Comparison of ENCODE assay signal across 9 cellular contexts in the genomic region with DNA sequence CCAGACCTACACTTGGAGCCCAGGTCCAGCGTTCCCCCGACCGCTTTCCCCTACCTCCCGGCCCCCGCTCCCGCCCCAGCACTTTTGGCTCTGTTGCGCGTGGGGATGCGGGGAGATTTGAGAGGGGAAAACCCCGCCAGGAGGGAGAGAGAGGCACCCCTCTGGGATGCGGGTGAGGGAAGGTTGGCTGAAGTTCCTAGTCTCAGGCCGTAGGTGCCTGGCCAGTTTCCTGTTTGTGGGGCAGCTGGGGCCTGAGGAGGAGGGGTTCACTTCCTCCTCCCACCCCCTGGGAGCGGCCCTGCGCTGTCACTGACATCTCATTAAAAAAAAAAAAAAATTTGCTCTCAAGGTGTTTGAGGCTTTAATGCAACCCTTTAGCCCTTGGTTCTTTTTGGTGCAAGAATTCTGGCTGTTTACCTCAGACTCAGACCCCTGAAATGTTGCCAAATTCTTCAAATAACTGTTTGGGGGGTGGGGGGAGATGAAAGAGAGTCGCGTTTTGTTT. TPM values are rescaled to one million over a fixed set of nuclear protein-coding genes. Genes with fewer than 3 reads are reported as not detected.
DNase-seq lines count a peak whose midpoint lies in the region; TF ChIP-seq lines count a peak whose summit lies in the region.
"Had no signal": no experiment of that assay in that cellular context is flagged by ENCODE, and none has a peak within 500 bp of the region (broad histone marks: within the 10 kb centered on the region; RNA-seq: fewer than 3 reads in every experiment).

No MANE protein-coding gene starts in this region.

- DNase-seq in activated gamma-delta T cell treated with Interleukin-2 at 50 U/mL for 16 hours, result peak; percentile 36
- no peak for DNase-seq in activated gamma-delta T cell (lab: John Stamatoyannopoulos, UW)
- peak; percentile 73 to 81 (median 78) for DNase-seq in immature natural killer cell
- DNase-seq in stomach, result peak; percentile 28
- no peak for DNase-seq in activated CD8-positive, alpha-beta memory T cell treated with anti-CD3 and anti-CD28 coated beads, Interleukin-2, amount 50 U/mL, for 48 hours
- no peak for DNase-seq in kidney glomerular epithelial cell (lab: John Stamatoyannopoulos, UW)

- H3K27ac ChIP-seq in HUES64 (ENCODE audit: low read depth, low read length) (peak overlapping the region; percentile 65; the same call in 1 of the 2 replicates), angular gyrus (ENCODE audit: low read depth, low read length) (peak overlapping the region; percentile 56), stomach (peak overlapping the region; percentile 70 to 88 (median 85))
- H3K27ac ChIP-seq: epithelial cell of prostate had no signal

- H3K4me3 Mint-ChIP-seq in immature natural killer cell, result peak overlapping the region; percentile 96 to 100 (median 99)

- H3K27ac Mint-ChIP-seq in immature natural killer cell, result peak overlapping the region; percentile 89 to 96 (median 92)

- peaks cover 0 to 5% (median 4%) of the 10 kb centered on the region in 3 donors for H3K36me3 Mint-ChIP-seq in immature natural killer cell

- H3K27me3 ChIP-seq in HUES64 (ENCODE audit: insufficient read depth, low read length) (peaks cover 36% of the 10 kb centered on the region), stomach (peaks cover 0 to 30% (median 7%) of the 10 kb centered on the region in 3 donors)

- TF ChIP-seq CTCF in stomach (IDR thresholded peaks at IDR 0.05), result no peak

- H3K4me1 Mint-ChIP-seq in immature natural killer cell, result peaks cover 73 to 78% of the 10 kb centered on the region in 2 donors

- no peak for TF ChIP-seq EP300 in stomach (IDR thresholded peaks at IDR 0.05)

- H3K9ac ChIP-seq in HUES64 (ENCODE audit: low read depth, low read length), result peak overlapping the region; percentile 47

- H3K27me3 Mint-ChIP-seq in immature natural killer cell (ENCODE audit: low read depth in 3 of 3), result peaks cover 6 to 25% (median 20%) of the 10 kb centered on the region in 3 donors

- H3K4me1 ChIP-seq in HUES64 (ENCODE audit: insufficient read depth, low read length) (peaks cover 16% of the 10 kb centered on the region), stomach (peaks cover 34 to 60% (median 48%) of the 10 kb centered on the region in 4 donors)

- 10% methylated on average over 7 of the region's 16 CpGs for WGBS in HUES64
- WGBS in stomach, 5 donors, result 26 to 34% (median 32%) methylated on average over 16 of the region's 16 CpGs

- H3K4me3 ChIP-seq in HUES64 (ENCODE audit: low read length), result peak overlapping the region; percentile 73
- peak overlapping the region; percentile 58 to 86 (median 68) for H3K4me3 ChIP-seq in stomach

- intact Hi-C loops in stomach (cut with DNase I; ENCODE audit: low total_unique reads), result no loop called here

- H3K36me3 ChIP-seq in HUES64 (ENCODE audit: insufficient read depth, low read length), result no peaks in the 10 kb centered on the region
- no peaks in the 10 kb centered on the region for H3K36me3 ChIP-seq in stomach

- no peaks in the 10 kb centered on the region for H3K9me3 ChIP-seq in HUES64 (ENCODE audit: insufficient read depth, low read depth, low read length)
- H3K9me3 ChIP-seq in stomach, result no peaks in the 10 kb centered on the region

- no peak for TF ChIP-seq POLR2A in stomach (IDR thresholded peaks at IDR 0.05)

- no peaks in the 10 kb centered on the region for H3K9me3 Mint-ChIP-seq in immature natural killer cell

RNA-seq across cellular contexts. Expression of gene FAM43A, which starts 2.6 kb away (rescaled TPM):
- polyA plus RNA-seq in HUES64 (2013, experiment 1 of 2), result 3.6 TPM
- 4.0 TPM for polyA plus RNA-seq in HUES64 (2013, experiment 2 of 2)
- polyA plus RNA-seq in immature natural killer cell, result 10 to 100 TPM; 15.7 to 58.9 (median 28.5) TPM
- 10 to 100 TPM in 2 of 5 donors, 1 to 10 TPM in 3; 1.3 to 42.0 (median 6.4) TPM for total RNA-seq in stomach
- polyA plus RNA-seq in stomach, result 1 to 10 TPM; 2.7 to 5.4 (median 3.0) TPM

RNA-seq across cellular contexts. Expression of gene LSG1, which starts 16.3 kb away (rescaled TPM):
- polyA plus RNA-seq in HUES64 (2013, experiment 1 of 2), result 43.6 TPM
- 32.9 TPM for polyA plus RNA-seq in HUES64 (2013, experiment 2 of 2)
- polyA plus RNA-seq in immature natural killer cell (10 to 100 TPM in 2 of 3 donors, 1 to 10 TPM in 1; 3.3 to 30.7 (median 11.1) TPM), stomach (10 to 100 TPM in 1 of 3 donors, 1 to 10 TPM in 2; 7.2 to 14.2 (median 7.3) TPM)
- total RNA-seq in stomach, result 100 to 1,000 TPM in 2 of 5 donors, 10 to 100 TPM in 3; 18.7 to 240 (median 76.6) TPM

RNA-seq across cellular contexts. Expression of gene TMEM44, which starts 55.0 kb away (rescaled TPM):
- 10.2 TPM for polyA plus RNA-seq in HUES64 (2013, experiment 1 of 2)
- 11.7 TPM for polyA plus RNA-seq in HUES64 (2013, experiment 2 of 2)
- 1 to 10 TPM in 2 of 3 donors, not detected in 1; 1.4 TPM for polyA plus RNA-seq in immature natural killer cell
- 100 to 1,000 TPM in 1 of 5 donors, 10 to 100 TPM in 2, 1 to 10 TPM in 1, not detected in 1; 9.4 to 352 (median 16.3) TPM for total RNA-seq in stomach
- 1 to 10 TPM; 4.4 to 9.1 (median 6.1) TPM for polyA plus RNA-seq in stomach

Comparison
In these comparisons a context has a peak if more than half of its experiments do, and no peak if none do; other contexts are left out.
1. DNase-seq: peak in activated gamma-delta T cell treated with Interleukin-2 at 50 U/mL for 16 hours (single experiment), immature natural killer cell (3 of 3) and stomach (single experiment); none in activated gamma-delta T cell (single experiment), activated CD8-positive, alpha-beta memory T cell treated with anti-CD3 and anti-CD28 coated beads, Interleukin-2, amount 50 U/mL, for 48 hours (single experiment) and kidney glomerular epithelial cell (single experiment).
2. Peak in every context shown above with its lines, with median percentiles within 50 percentile points of each other: H3K27ac ChIP-seq.